8 cellular contexts compared by ENCODE assay signal in the genomic region with DNA sequence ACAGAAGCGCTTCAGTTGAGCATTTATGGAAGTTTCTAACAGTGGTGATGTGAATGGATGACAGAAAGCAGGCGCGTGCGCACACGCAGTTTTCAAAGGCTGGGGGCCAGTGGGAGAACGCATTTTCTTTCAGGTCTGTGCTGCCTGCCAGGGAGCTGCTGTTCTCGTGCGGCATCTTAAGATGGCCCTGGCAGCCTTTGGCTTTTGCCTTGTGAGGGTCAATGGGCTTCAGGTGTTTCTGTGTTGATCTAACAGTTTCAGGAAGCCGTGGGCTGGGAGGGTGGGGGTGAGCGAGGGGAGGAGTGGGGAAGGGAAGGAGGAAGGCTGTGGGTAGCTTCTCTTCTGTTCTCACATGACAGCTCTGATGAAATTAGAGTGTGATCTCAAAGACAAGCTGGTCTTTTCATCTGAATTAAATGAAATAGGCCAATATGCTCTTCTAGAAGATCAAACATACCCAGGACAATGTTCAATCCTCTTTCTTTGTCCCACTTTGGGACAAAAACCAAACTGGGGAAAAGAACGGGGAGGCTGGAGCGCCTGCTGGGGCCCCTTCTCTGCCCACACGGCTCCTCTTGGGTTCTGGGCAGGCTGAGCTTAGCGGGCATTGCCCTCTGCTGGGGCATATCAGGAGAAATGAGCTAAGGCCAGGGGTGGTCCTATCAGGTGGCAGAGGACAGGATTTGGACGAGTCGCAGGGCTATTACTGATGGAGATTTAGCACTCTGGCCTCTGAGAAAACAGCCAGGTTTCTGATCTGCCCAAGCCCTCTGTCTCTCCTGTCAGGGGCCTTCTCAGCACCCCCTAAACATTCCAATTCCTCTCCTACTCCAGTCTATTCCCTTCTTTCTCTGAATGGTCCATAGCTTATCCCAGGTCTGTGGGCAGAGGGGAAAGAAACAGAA.
DNase-seq lines count a peak whose midpoint lies in the region; ATAC-seq and TF ChIP-seq lines count a peak whose summit lies in the region.

No MANE protein-coding gene starts in this region.

- peaks cover 21 to 22% of the 10 kb centered on the region in 2 experiments for H3K4me1 ChIP-seq in neutrophil (ENCODE audit: control insufficient read depth in 1 of 2, insufficient read depth in 1 of 2, low read depth in 1 of 2, low read length in 1 of 2)

- DNase-seq in NCI-H82 (lab: John Stamatoyannopoulos, UW) (peak; percentile 67), NCI-H82 treated with DMSO at 0.1 percent for 48 hours (lab: John Stamatoyannopoulos, UW; ENCODE audit: unreplicated experiment) (no peak), NCI-H774 (lab: John Stamatoyannopoulos, UW) (peak; percentile 56), fibroblast of the aortic adventitia (ENCODE audit: low read depth) (no peak), type B pancreatic cell (ENCODE audit: extremely low spot score, unreplicated experiment) (no peak), amniotic stem cell (lab: John Stamatoyannopoulos, UW) (no peak)
- DNase-seq in activated T-cell treated with anti-CD3 and anti-CD28 coated beads, Interleukin-2, amount 50 U/mL, for 72 hours = peak; percentile 60 to 62

- H3K27me3 Mint-ChIP-seq in activated T-cell treated with anti-CD3 and anti-CD28 coated beads, Interleukin-2, amount 50 U/mL, for 72 hours (ENCODE audit: low read depth) = peaks cover 22% of the 10 kb centered on the region
- H3K27me3 Mint-ChIP-seq in type B pancreatic cell = no peaks in the 10 kb centered on the region

- peaks cover 62% of the 10 kb centered on the region for H3K4me1 Mint-ChIP-seq in activated T-cell treated with anti-CD3 and anti-CD28 coated beads, Interleukin-2, amount 50 U/mL, for 72 hours (ENCODE audit: low read depth)
- peaks cover 47% of the 10 kb centered on the region for H3K4me1 Mint-ChIP-seq in type B pancreatic cell (ENCODE audit: unreplicated experiment)

- no peaks in the 10 kb centered on the region for H3K36me3 ChIP-seq in neutrophil

- no peak overlapping the region for H3K4me3 ChIP-seq in fibroblast of the aortic adventitia (ENCODE audit: low read depth, low read length)
- peak overlapping the region; percentile 40 to 47 for H3K4me3 ChIP-seq in neutrophil (ENCODE audit: low read depth in 1 of 2, low read length in 1 of 2)

- H3K27ac ChIP-seq in neutrophil = peak overlapping the region; percentile 86

- no peaks in the 10 kb centered on the region for H3K27me3 ChIP-seq in neutrophil

- peak overlapping the region; percentile 77 to 82 for H3K4me3 Mint-ChIP-seq in activated T-cell treated with anti-CD3 and anti-CD28 coated beads, Interleukin-2, amount 50 U/mL, for 72 hours
- H3K4me3 Mint-ChIP-seq in type B pancreatic cell = no peak overlapping the region

- H3K9me3 ChIP-seq in neutrophil = no peaks in the 10 kb centered on the region

- H3K27ac Mint-ChIP-seq in activated T-cell treated with anti-CD3 and anti-CD28 coated beads, Interleukin-2, amount 50 U/mL, for 72 hours = peak overlapping the region; percentile 45
- no peak overlapping the region for H3K27ac Mint-ChIP-seq in type B pancreatic cell

- no peaks in the 10 kb centered on the region for H3K36me3 Mint-ChIP-seq in activated T-cell treated with anti-CD3 and anti-CD28 coated beads, Interleukin-2, amount 50 U/mL, for 72 hours (ENCODE audit: insufficient read depth in 2 of 2)
- H3K36me3 Mint-ChIP-seq in type B pancreatic cell = no peaks in the 10 kb centered on the region

- no peaks in the 10 kb centered on the region for H3K9me3 Mint-ChIP-seq in activated T-cell treated with anti-CD3 and anti-CD28 coated beads, Interleukin-2, amount 50 U/mL, for 72 hours
- H3K9me3 Mint-ChIP-seq in type B pancreatic cell = no peaks in the 10 kb centered on the region

- ATAC-seq in activated T-cell treated with anti-CD3 and anti-CD28 coated beads, Interleukin-2, amount 50 U/mL, for 72 hours (replicated peaks in 1 of 2) = peak; percentile 4 to 17

- peak; percentile 19 for TF ChIP-seq CTCF in fibroblast of the aortic adventitia (IDR thresholded peaks at IDR 0.05; ENCODE audit: insufficient read depth, low read length)
- TF ChIP-seq CTCF in neutrophil (IDR thresholded peaks at IDR 0.05) = peak; percentile 46
- TF ChIP-seq CTCF in type B pancreatic cell (conservative IDR thresholded peaks at IDR 0.05) = peak; percentile 46

Comparison
In these comparisons a context has a peak if more than half of its experiments do, and no peak if none do; other contexts are left out.
1. DNase-seq: peak in NCI-H82 (single experiment), NCI-H774 (single experiment) and activated T-cell treated with anti-CD3 and anti-CD28 coated beads, Interleukin-2, amount 50 U/mL, for 72 hours (2 of 2); none in NCI-H82 treated with DMSO at 0.1 percent for 48 hours (single experiment), fibroblast of the aortic adventitia (single experiment), type B pancreatic cell (single experiment) and amniotic stem cell (single experiment).
2. Peak in every context shown above with its lines, with median percentiles within 50 percentile points of each other: CTCF ChIP-seq.